16 cellular contexts compared by ENCODE assay signal in genomic region chr19:47068876-47069406, GRCh38. TPM values are rescaled to one million over a fixed set of nuclear protein-coding genes. Genes with fewer than 3 reads are reported as not detected.
A peak's percentile ranks its signal among the peaks of the same experiment; 100 is the strongest.
DNase-seq lines count a peak whose midpoint lies in the region; ATAC-seq, FAIRE-seq and TF ChIP-seq lines count a peak whose summit lies in the region.
"Had no signal": no experiment of that assay in that cellular context is flagged by ENCODE, and none has a peak within 500 bp of the region (broad histone marks: within the 10 kb centered on the region; RNA-seq: fewer than 3 reads in every experiment).

No MANE protein-coding gene starts in this region.

- no peak overlapping the region for H3K9ac ChIP-seq in HepG2 (ENCODE audit: insufficient read depth, low read depth, low read length)
- no peak overlapping the region for H3K9ac ChIP-seq in H9 (ENCODE audit: extremely low read depth, insufficient read length, low read length)
- H3K9ac ChIP-seq: GM23248, KMS-11 had no signal

- no peaks in the 10 kb centered on the region; a peak in 1 of 5 replicates for H3K27me3 ChIP-seq in HepG2 (ENCODE audit: control insufficient read depth in 1 of 2, insufficient read depth in 2 of 2, low read length in 2 of 2)
- H3K27me3 ChIP-seq in right lobe of liver = no peaks in the 10 kb centered on the region
- no peaks in the 10 kb centered on the region for H3K27me3 ChIP-seq in dorsolateral prefrontal cortex
- H3K27me3 ChIP-seq in H9 (ENCODE audit: insufficient read depth, low read length) = no peaks in the 10 kb centered on the region
- H3K27me3 ChIP-seq: BLaER1 treated with 17β-estradiol and CSF1 and Interleukin-3, amounts not matched to agents 10 nM and 100 nM had no signal

- H3K27me3 Mint-ChIP-seq in H9 (ENCODE audit: low read depth) = no peaks in the 10 kb centered on the region
- no peaks in the 10 kb centered on the region for H3K27me3 Mint-ChIP-seq in activated T-helper 17 cell treated with anti-CD3 and anti-CD28 coated beads, Interleukin-2, amount 50 U/mL, for 72 hours
- H3K27me3 Mint-ChIP-seq: CD4-positive, CD25-positive, alpha-beta regulatory T cell had no signal

- H3K4me1 ChIP-seq in HepG2 (ENCODE audit: insufficient read depth, low read length) (no peaks in the 10 kb centered on the region), right lobe of liver (no peaks in the 10 kb centered on the region), H9 (ENCODE audit: insufficient read depth, low read length) (no peaks in the 10 kb centered on the region)

- no peak overlapping the region for H4K91ac ChIP-seq in H9 (ENCODE audit: insufficient read length, low read depth, low read length)

- no peak overlapping the region for H3K56ac ChIP-seq in H9 (ENCODE audit: insufficient read length, low read depth, low read length)

- H4K5ac ChIP-seq in H9 (ENCODE audit: insufficient read length, low read depth, low read length) = no peak overlapping the region

- no peaks in the 10 kb centered on the region for H3K9me3 ChIP-seq in HepG2 (ENCODE audit: low read length)
- no peaks in the 10 kb centered on the region for H3K9me3 ChIP-seq in right lobe of liver
- H3K9me3 ChIP-seq in H9 (ENCODE audit: control insufficient read depth, low read depth, low read length) = no peaks in the 10 kb centered on the region
- H3K9me3 ChIP-seq: BLaER1 treated with 17β-estradiol and CSF1 and Interleukin-3, amounts not matched to agents 10 nM and 100 nM had no signal

- intact Hi-C loops in HepG2 (cut with micrococcal nuclease; ENCODE audit: unreplicated experiment) (no loop called here), right lobe of liver (cut with DNase I) (no loop called here), dorsolateral prefrontal cortex (cut with DNase I) (no loop called here)

- H2BK15ac ChIP-seq in H9 (ENCODE audit: low read depth, low read length) = no peak overlapping the region

- DNase-seq in HepG2 (ENCODE audit: low spot score) (no peak), right lobe of liver (no peak), dorsolateral prefrontal cortex (no peak), H9 (no peak), COLO668 (lab: John Stamatoyannopoulos, UW; ENCODE audit: unreplicated experiment) (no peak)
- DNase-seq in stimulated activated effector memory CD8-positive, alpha-beta T cell treated with anti-CD3 and anti-CD28 coated beads, Interleukin-12 subunit alpha, Interleukin-12 subunit beta, amount 100 ng/mL, for 72 hours (ENCODE audit: low spot score in 2 of 2) = no peak
- DNase-seq: ACHN; CD4-positive, CD25-positive, alpha-beta regulatory T cell; DMS79; GM23248; H7; IMR-90 had no signal

- no peak for FAIRE-seq in HepG2 (lab: Jason Lieb, UNC)
- FAIRE-seq: GM12892 had no signal

- TF ChIP-seq EP300 in HepG2 (IDR thresholded peaks at IDR 0.05; ENCODE audit: low read depth in 2 of 2, low read length in 2 of 2) (no peak), HepG2 (CRISPR knock-in tag; IDR thresholded peaks at IDR 0.05; ENCODE audit: borderline replicate concordance) (no peak)

- H3K4me3 Mint-ChIP-seq in stimulated activated effector memory CD8-positive, alpha-beta T cell treated with anti-CD3 and anti-CD28 coated beads, Interleukin-12 subunit alpha, Interleukin-12 subunit beta, amount 100 ng/mL, for 72 hours = no peak overlapping the region
- no peak overlapping the region; a peak in 1 of 5 replicates for H3K4me3 Mint-ChIP-seq in H9
- no peak overlapping the region for H3K4me3 Mint-ChIP-seq in activated T-helper 17 cell treated with anti-CD3 and anti-CD28 coated beads, Interleukin-2, amount 50 U/mL, for 72 hours
- H3K4me3 Mint-ChIP-seq: CD4-positive, CD25-positive, alpha-beta regulatory T cell had no signal

- no peak overlapping the region for H4K8ac ChIP-seq in H9 (replicated peaks; ENCODE audit: insufficient read length, low read depth, low read length)

- H3K4me3 ChIP-seq in HepG2 (replicated peaks in 1 of 3; ENCODE audit: insufficient read depth in 1 of 3, low read depth in 2 of 3, low read length in 3 of 3) (no peak overlapping the region), right lobe of liver (no peak overlapping the region), dorsolateral prefrontal cortex (no peak overlapping the region)
- H3K4me3 ChIP-seq: BLaER1 treated with 17β-estradiol and CSF1 and Interleukin-3, amounts not matched to agents 10 nM and 100 nM; GM23248 had no signal

- no peak overlapping the region for H3T11ph ChIP-seq in H9 (ENCODE audit: low read length)

- BruUV-seq in HepG2 (replicated peaks; lab: Mats Ljungman, UMichigan) = no TSS peak

- no peak overlapping the region for H2BK12ac ChIP-seq in H9 (ENCODE audit: insufficient read length, low read depth, low read length)

- H2AFZ ChIP-seq in HepG2 (ENCODE audit: low read length) (no peak overlapping the region), H9 (ENCODE audit: low read length) (no peak overlapping the region)
- H2AFZ ChIP-seq: GM23248 had no signal

- TF ChIP-seq CTCF in HepG2 (CRISPR knock-in tag; IDR thresholded peaks at IDR 0.05) (no peak), right lobe of liver (IDR thresholded peaks at IDR 0.05) (no peak), dorsolateral prefrontal cortex (IDR thresholded peaks at IDR 0.05 in 54 of 56, conservative IDR thresholded peaks at IDR 0.05 in 2 of 56; ENCODE audit: low read depth in 1 of 56, partially characterized antibody in 56 of 56) (no peak), H9 (conservative IDR thresholded peaks at IDR 0.05) (no peak)

- H2AK5ac ChIP-seq in H9 (ENCODE audit: insufficient read length, low read length) = no peak overlapping the region

- H3K36me3 ChIP-seq in HepG2 (replicated peaks in 1 of 2; ENCODE audit: control insufficient read depth in 1 of 2, insufficient read depth in 2 of 2, low read length in 2 of 2) = peaks cover 43 to 68% of the 10 kb centered on the region in 2 experiments
- H3K36me3 ChIP-seq in right lobe of liver = peaks cover 0 to 63% (median 30%) of the 10 kb centered on the region in 4 donors

- TF ChIP-seq RAD21 in HepG2 (CRISPR knock-in tag; IDR thresholded peaks at IDR 0.05) = no peak

- H3K23ac ChIP-seq in H9 (ENCODE audit: insufficient read length, low read depth, low read length) = no peak overlapping the region

- H3K36me3 Mint-ChIP-seq in stimulated activated effector memory CD8-positive, alpha-beta T cell treated with anti-CD3 and anti-CD28 coated beads, Interleukin-12 subunit alpha, Interleukin-12 subunit beta, amount 100 ng/mL, for 72 hours = peaks cover 94% of the 10 kb centered on the region
- H3K36me3 Mint-ChIP-seq in H9 (ENCODE audit: insufficient read depth in 1 of 3, low read depth in 3 of 3) = peaks cover 31 to 72% (median 70%) of the 10 kb centered on the region in 3 experiments; a peak in 6 of 7 replicates
- H3K36me3 Mint-ChIP-seq in activated T-helper 17 cell treated with anti-CD3 and anti-CD28 coated beads, Interleukin-2, amount 50 U/mL, for 72 hours (ENCODE audit: low read depth) = peaks cover 92% of the 10 kb centered on the region

- no peak overlapping the region for H2BK5ac ChIP-seq in H9 (ENCODE audit: insufficient read length, low read length)

- ATAC-seq in HepG2 = no peak
- ATAC-seq in right lobe of liver = no peak
- no peak for ATAC-seq in stimulated activated effector memory CD8-positive, alpha-beta T cell treated with anti-CD3 and anti-CD28 coated beads, Interleukin-12 subunit alpha, Interleukin-12 subunit beta, amount 100 ng/mL, for 72 hours
- no peak for ATAC-seq in activated T-helper 17 cell treated with anti-CD3 and anti-CD28 coated beads, Interleukin-2, amount 50 U/mL, for 72 hours (replicated peaks)

- H3K79me1 ChIP-seq in H9 (ENCODE audit: insufficient read depth, low read depth, low read length, poor library complexity, severe bottlenecking) = no peaks in the 10 kb centered on the region

- H3K18ac ChIP-seq in H9 (ENCODE audit: insufficient read length, low read depth, low read length) = no peak overlapping the region

- H2BK20ac ChIP-seq in H9 (ENCODE audit: low read depth, low read length, poor library complexity, severe bottlenecking) = no peak overlapping the region

- no peaks in the 10 kb centered on the region for H3K9me3 Mint-ChIP-seq in stimulated activated effector memory CD8-positive, alpha-beta T cell treated with anti-CD3 and anti-CD28 coated beads, Interleukin-12 subunit alpha, Interleukin-12 subunit beta, amount 100 ng/mL, for 72 hours
- no peaks in the 10 kb centered on the region for H3K9me3 Mint-ChIP-seq in H9
- no peaks in the 10 kb centered on the region for H3K9me3 Mint-ChIP-seq in activated T-helper 17 cell treated with anti-CD3 and anti-CD28 coated beads, Interleukin-2, amount 50 U/mL, for 72 hours

- H4K20me1 ChIP-seq in HepG2 (ENCODE audit: insufficient read depth, low read length) = no peaks in the 10 kb centered on the region
- H4K20me1 ChIP-seq in H9 (ENCODE audit: control insufficient read depth, insufficient read depth, insufficient read length) = no peaks in the 10 kb centered on the region

- H3K4ac ChIP-seq in H9 (ENCODE audit: low read depth, low read length) = no peak overlapping the region

- H2BK120ac ChIP-seq in H9 (ENCODE audit: low read depth, low read length, poor library complexity, severe bottlenecking) = no peak overlapping the region

- H3K4me2 ChIP-seq in HepG2 (ENCODE audit: low read depth, low read length) = no peak overlapping the region
- H3K4me2 ChIP-seq in H9 (ENCODE audit: insufficient read depth, insufficient read length, low read length) = no peak overlapping the region
- H3K4me2 ChIP-seq: BLaER1 treated with 17β-estradiol and CSF1 and Interleukin-3, amounts not matched to agents 10 nM and 100 nM; KMS-11 had no signal

- CTCF ChIA-PET in HepG2 (lab: Yijun Ruan, JAX; ENCODE audit: low intra/inter-chr PET ratio, low total read pairs) = no interaction called here

- H3K27ac ChIP-seq in HepG2 (ENCODE audit: extremely low read length, insufficient read depth, low read length) (no peak overlapping the region), right lobe of liver (no peak overlapping the region), dorsolateral prefrontal cortex (peak overlapping the region in 30 of 59 donors; percentile 11 to 70 (median 47)), H9 (ENCODE audit: insufficient read length, low read depth, low read length) (no peak overlapping the region)
- H3K27ac ChIP-seq: GM23248, KMS-11 had no signal

- TF ChIP-seq POLR2A in HepG2 (IDR thresholded peaks at IDR 0.05; ENCODE audit: insufficient read depth in 1 of 2, low read depth in 2 of 2, low read length in 2 of 2) = no peak
- TF ChIP-seq POLR2A in right lobe of liver (IDR thresholded peaks at IDR 0.05) = no peak

- peaks cover 12% of the 10 kb centered on the region for H3K4me1 Mint-ChIP-seq in stimulated activated effector memory CD8-positive, alpha-beta T cell treated with anti-CD3 and anti-CD28 coated beads, Interleukin-12 subunit alpha, Interleukin-12 subunit beta, amount 100 ng/mL, for 72 hours
- peaks cover 0 to 3% of the 10 kb centered on the region in 2 experiments; a peak in 2 of 4 replicates for H3K4me1 Mint-ChIP-seq in H9
- H3K4me1 Mint-ChIP-seq in activated T-helper 17 cell treated with anti-CD3 and anti-CD28 coated beads, Interleukin-2, amount 50 U/mL, for 72 hours = no peaks in the 10 kb centered on the region

- peak overlapping the region; percentile 32 for H3K27ac Mint-ChIP-seq in stimulated activated effector memory CD8-positive, alpha-beta T cell treated with anti-CD3 and anti-CD28 coated beads, Interleukin-12 subunit alpha, Interleukin-12 subunit beta, amount 100 ng/mL, for 72 hours
- no peak overlapping the region for H3K27ac Mint-ChIP-seq in H9
- H3K27ac Mint-ChIP-seq in activated T-helper 17 cell treated with anti-CD3 and anti-CD28 coated beads, Interleukin-2, amount 50 U/mL, for 72 hours = no peak overlapping the region
- H3K27ac Mint-ChIP-seq: CD4-positive, CD25-positive, alpha-beta regulatory T cell had no signal

- H3K79me2 ChIP-seq in HepG2 (ENCODE audit: insufficient read depth, low read length) (no peaks in the 10 kb centered on the region), H9 (ENCODE audit: insufficient read depth, low read length) (no peaks in the 10 kb centered on the region)

- H3K14ac ChIP-seq in H9 (ENCODE audit: insufficient read depth, low read length) = no peak overlapping the region

- POLR2A ChIA-PET in HepG2 (lab: Yijun Ruan, JAX) = no interaction called here

- no peaks in the 10 kb centered on the region for H3K23me2 ChIP-seq in H9 (ENCODE audit: insufficient read length, low read depth, low read length, poor library complexity, severe bottlenecking)

- in situ Hi-C loops in HepG2 (cut with HindIII; ENCODE audit: extremely low pct_ligation_motif_present, low pct_unique_long_range_greater_than_20kb) = no loop called here

- 98% methylated on average over 15 of the region's 18 CpGs for WGBS in HepG2 (ENCODE audit: low lambda C conversion rate)
- WGBS in right lobe of liver (ENCODE audit: insufficient coverage, low coverage, low lambda C conversion rate, missing lambda C conversion rate) = 91% methylated on average over 9 of the region's 18 CpGs
- no CpG with 5 or more reads among the region's 18 CpGs for WGBS in H9 (ENCODE audit: extremely low coverage, insufficient read length, low lambda C conversion rate)

RNA-seq across cellular contexts. Expression of gene TMEM160, which starts 20.5 kb away (rescaled TPM):
- total RNA-seq in HepG2 (2016; rRNA removed; fragmentation: Illumina TruSeq; extraction: Trizol) (18.0 and 26.7 TPM in 2 replicates), right lobe of liver (10 to 100 TPM; 12.3 to 37.0 (median 17.2) TPM), dorsolateral prefrontal cortex (100 to 1,000 TPM in 7 of 120 experiments, 10 to 100 TPM in 113; 40.1 to 114 (median 78.7) TPM), H9 (2021) (65.1 and 66.9 TPM in 2 replicates)
- total RNA-seq in HepG2 (2016; cell fraction: cytosol; rRNA removed; fragmentation: Illumina TruSeq; extraction: Trizol; ENCODE audit: low read depth) = 44.8 and 45.5 TPM in 2 replicates
- 18.4 and 20.4 TPM in 2 replicates for total RNA-seq in HepG2 (2016; cell fraction: insoluble cytoplasmic fraction; rRNA removed; fragmentation: Illumina TruSeq; extraction: Trizol)
- 36.3 and 50.1 TPM in 2 replicates for total RNA-seq in HepG2 (2016; cell fraction: membrane; rRNA removed; fragmentation: Illumina TruSeq; extraction: Trizol)
- total RNA-seq in HepG2 (2016; cell fraction: nucleus; rRNA removed; fragmentation: Illumina TruSeq; extraction: Trizol) = 6.1 and 8.2 TPM in 2 replicates
- polyA plus RNA-seq in HepG2 (2011; rRNA removed) = 5.2 and 7.0 TPM in 2 replicates
- polyA plus RNA-seq in HepG2 (2011; cell fraction: cytosol; rRNA removed) = 9.2 and 27.5 TPM in 2 replicates
- polyA plus RNA-seq in HepG2 (2011; cell fraction: nucleus; rRNA removed) = 8.8 and 9.4 TPM in 2 replicates
- polyA plus RNA-seq in HepG2 (2012) = 2.5 and 4.4 TPM in 2 replicates
- 46.7 and 50.4 TPM in 2 replicates for polyA plus RNA-seq in HepG2 (2016; cell fraction: cytosol; fragmentation: Illumina TruSeq; extraction: Trizol; ENCODE audit: low read depth)
- 13.9 and 21.8 TPM in 2 replicates for polyA plus RNA-seq in HepG2 (2016; cell fraction: insoluble cytoplasmic fraction; fragmentation: Illumina TruSeq; extraction: Trizol; ENCODE audit: low read depth)
- polyA plus RNA-seq in HepG2 (2016; cell fraction: membrane; fragmentation: Illumina TruSeq; extraction: Trizol; ENCODE audit: low read depth) = 29.2 and 30.8 TPM in 2 replicates
- polyA plus RNA-seq in HepG2 (2016; cell fraction: nucleus; fragmentation: Illumina TruSeq; extraction: Trizol; ENCODE audit: insufficient read depth, low read depth) = 13.4 and 18.2 TPM in 2 replicates
- 9.5 and 9.9 TPM in 2 replicates for polyA minus RNA-seq in HepG2 (2011; rRNA and poly(A)+ RNA removed; ENCODE audit: low replicate concordance)
- 3.5 and 4.8 TPM in 2 replicates for polyA minus RNA-seq in HepG2 (2011; cell fraction: cytosol; rRNA and poly(A)+ RNA removed)
- 1.1 and 2.2 TPM in 2 replicates for polyA minus RNA-seq in HepG2 (2011; cell fraction: nucleus; rRNA and poly(A)+ RNA removed)
- 10 to 100 TPM; 18.6 to 56.3 TPM for total RNA-seq in activated T-helper 17 cell treated with anti-CD3 and anti-CD28 coated beads, Interleukin-2, amount 50 U/mL, for 72 hours

RNA-seq across cellular contexts. Expression of gene ZC3H4, which starts 44.6 kb away (rescaled TPM):
- 10.7 and 11.2 TPM in 2 replicates for total RNA-seq in HepG2 (2016; rRNA removed; fragmentation: Illumina TruSeq; extraction: Trizol)
- 1.5 and 1.6 TPM in 2 replicates for total RNA-seq in HepG2 (2016; cell fraction: cytosol; rRNA removed; fragmentation: Illumina TruSeq; extraction: Trizol; ENCODE audit: low read depth)
- total RNA-seq in HepG2 (2016; cell fraction: insoluble cytoplasmic fraction; rRNA removed; fragmentation: Illumina TruSeq; extraction: Trizol) = 9.3 and 12.3 TPM in 2 replicates
- total RNA-seq in HepG2 (2016; cell fraction: membrane; rRNA removed; fragmentation: Illumina TruSeq; extraction: Trizol) = 5.3 and 5.7 TPM in 2 replicates
- 13.6 and 15.3 TPM in 2 replicates for total RNA-seq in HepG2 (2016; cell fraction: nucleus; rRNA removed; fragmentation: Illumina TruSeq; extraction: Trizol)
- 1.8 and 2.7 TPM in 2 replicates for polyA plus RNA-seq in HepG2 (2011; rRNA removed)
- polyA plus RNA-seq in HepG2 (2011; cell fraction: cytosol; rRNA removed) = 1.0 and 1.3 TPM in 2 replicates
- 6.8 and 8.8 TPM in 2 replicates for polyA plus RNA-seq in HepG2 (2011; cell fraction: nucleus; rRNA removed)
- 9.4 and 14.6 TPM in 2 replicates for polyA plus RNA-seq in HepG2 (2012)
- polyA plus RNA-seq in HepG2 (2016; cell fraction: cytosol; fragmentation: Illumina TruSeq; extraction: Trizol; ENCODE audit: low read depth) = 0.51 and 0.61 TPM in 2 replicates
- 9.8 and 11.1 TPM in 2 replicates for polyA plus RNA-seq in HepG2 (2016; cell fraction: insoluble cytoplasmic fraction; fragmentation: Illumina TruSeq; extraction: Trizol; ENCODE audit: low read depth)
- 1.3 and 1.9 TPM in 2 replicates for polyA plus RNA-seq in HepG2 (2016; cell fraction: membrane; fragmentation: Illumina TruSeq; extraction: Trizol; ENCODE audit: low read depth)
- polyA plus RNA-seq in HepG2 (2016; cell fraction: nucleus; fragmentation: Illumina TruSeq; extraction: Trizol; ENCODE audit: insufficient read depth, low read depth) = 27.0 and 29.7 TPM in 2 replicates
- 7.1 and 12.2 TPM in 2 replicates for polyA minus RNA-seq in HepG2 (2011; rRNA and poly(A)+ RNA removed; ENCODE audit: low replicate concordance)
- 4.8 and 6.7 TPM in 2 replicates for polyA minus RNA-seq in HepG2 (2011; cell fraction: cytosol; rRNA and poly(A)+ RNA removed)
- polyA minus RNA-seq in HepG2 (2011; cell fraction: nucleus; rRNA and poly(A)+ RNA removed) = 7.2 and 8.1 TPM in 2 replicates
- 10 to 100 TPM in 4 of 6 experiments, 1 to 10 TPM in 2; 8.3 to 19.1 (median 15.1) TPM for total RNA-seq in right lobe of liver
- 10 to 100 TPM; 28.4 to 56.1 (median 40.3) TPM for total RNA-seq in dorsolateral prefrontal cortex
- total RNA-seq in H9 (2021) = 105 and 109 TPM in 2 replicates
- total RNA-seq in activated T-helper 17 cell treated with anti-CD3 and anti-CD28 coated beads, Interleukin-2, amount 50 U/mL, for 72 hours = 100 to 1,000 TPM; 117 to 166 TPM

RNA-seq across cellular contexts. Expression of gene NPAS1, which starts 49.3 kb away (rescaled TPM):
- 0.29 and 0.35 TPM in 2 replicates for total RNA-seq in HepG2 (2016; rRNA removed; fragmentation: Illumina TruSeq; extraction: Trizol)
- 0.26 and 0.51 TPM in 2 replicates for total RNA-seq in HepG2 (2016; cell fraction: cytosol; rRNA removed; fragmentation: Illumina TruSeq; extraction: Trizol; ENCODE audit: low read depth)
- 0.16 and 0.30 TPM in 2 replicates for total RNA-seq in HepG2 (2016; cell fraction: insoluble cytoplasmic fraction; rRNA removed; fragmentation: Illumina TruSeq; extraction: Trizol)
- 0.59 and 0.76 TPM in 2 replicates for total RNA-seq in HepG2 (2016; cell fraction: membrane; rRNA removed; fragmentation: Illumina TruSeq; extraction: Trizol)
- not detected in 2 replicates for total RNA-seq in HepG2 (2016; cell fraction: nucleus; rRNA removed; fragmentation: Illumina TruSeq; extraction: Trizol)
- 2.9 and 3.9 TPM in 2 replicates for polyA plus RNA-seq in HepG2 (2011; rRNA removed)
- polyA plus RNA-seq in HepG2 (2011; cell fraction: cytosol; rRNA removed) = 2.3 and 4.0 TPM in 2 replicates
- polyA plus RNA-seq in HepG2 (2011; cell fraction: nucleus; rRNA removed) = 13.1 and 15.5 TPM in 2 replicates
- 1.2 and 2.2 TPM in 2 replicates for polyA plus RNA-seq in HepG2 (2012)
- polyA plus RNA-seq in HepG2 (2016; cell fraction: cytosol; fragmentation: Illumina TruSeq; extraction: Trizol; ENCODE audit: low read depth) = 0.76 and 1.1 TPM in 2 replicates
- 0.19 and 0.53 TPM in 2 replicates for polyA plus RNA-seq in HepG2 (2016; cell fraction: insoluble cytoplasmic fraction; fragmentation: Illumina TruSeq; extraction: Trizol; ENCODE audit: low read depth)
- 0.69 and 1.1 TPM in 2 replicates for polyA plus RNA-seq in HepG2 (2016; cell fraction: membrane; fragmentation: Illumina TruSeq; extraction: Trizol; ENCODE audit: low read depth)
- 1.2 TPM in 1 of 2 replicates, not detected in the other for polyA plus RNA-seq in HepG2 (2016; cell fraction: nucleus; fragmentation: Illumina TruSeq; extraction: Trizol; ENCODE audit: insufficient read depth, low read depth)
- polyA minus RNA-seq in HepG2 (2011; rRNA and poly(A)+ RNA removed; ENCODE audit: low replicate concordance) = 0.70 and 4.4 TPM in 2 replicates
- 1.1 and 2.8 TPM in 2 replicates for polyA minus RNA-seq in HepG2 (2011; cell fraction: cytosol; rRNA and poly(A)+ RNA removed)
- polyA minus RNA-seq in HepG2 (2011; cell fraction: nucleus; rRNA and poly(A)+ RNA removed) = 0.99 and 1.8 TPM in 2 replicates
- 1 to 10 TPM in 2 of 6 experiments, not detected in 4; 1.3 to 1.7 TPM for total RNA-seq in right lobe of liver
- total RNA-seq in dorsolateral prefrontal cortex = 10 to 100 TPM in 63 of 120 experiments, 1 to 10 TPM in 57; 3.1 to 17.8 (median 10.0) TPM
- 17.8 and 20.0 TPM in 2 replicates for total RNA-seq in H9 (2021)
- under 1 TPM; 0.42 to 0.73 TPM for total RNA-seq in activated T-helper 17 cell treated with anti-CD3 and anti-CD28 coated beads, Interleukin-2, amount 50 U/mL, for 72 hours

Comparison
In these comparisons a context has a peak if more than half of its experiments do, and no peak if none do; other contexts are left out.
1. H3K27ac ChIP-seq: peak in dorsolateral prefrontal cortex (30 of 59); none in HepG2 (single experiment), right lobe of liver (0 of 3) and H9 (single experiment).